8 cellular contexts compared by ENCODE assay signal in the genomic region with DNA sequence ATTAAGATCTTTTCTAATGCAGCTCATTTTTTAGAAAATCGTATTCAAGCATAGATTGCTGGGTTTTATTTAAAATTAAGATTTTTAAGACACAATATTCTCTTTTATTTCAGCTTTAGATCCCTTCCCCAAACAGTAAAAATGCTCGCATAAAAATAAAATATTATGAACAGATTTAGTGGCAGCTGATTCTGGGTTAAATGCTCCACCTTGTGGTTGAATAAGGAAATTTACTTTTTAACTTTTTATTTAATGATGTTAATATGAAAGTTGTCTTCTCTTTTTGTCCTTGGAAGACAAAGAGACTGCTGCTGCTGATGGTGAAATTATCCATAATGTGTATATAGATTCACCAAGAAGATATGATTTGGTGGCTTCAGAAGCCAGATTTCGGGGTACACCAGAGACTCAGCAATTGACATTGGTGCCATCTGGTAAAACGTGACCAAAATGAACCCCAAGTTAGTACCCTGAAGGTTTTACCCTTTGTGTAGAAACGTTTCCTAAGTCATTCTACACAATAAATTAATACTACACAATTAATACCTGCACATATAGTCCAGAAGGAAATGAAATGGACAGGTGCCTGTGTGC.
A peak's percentile ranks its signal among the peaks of the same experiment; 100 is the strongest.
DNase-seq lines count a peak whose midpoint lies in the region; ATAC-seq and TF ChIP-seq lines count a peak whose summit lies in the region.

No MANE protein-coding gene starts in this region.

- no peaks in the 10 kb centered on the region for H4K20me1 ChIP-seq in Karpas-422 (ENCODE audit: insufficient read depth, low read depth, low read length)

- no peak overlapping the region for H3K27ac ChIP-seq in Karpas-422 (ENCODE audit: low read length)
- no peak overlapping the region for H3K27ac ChIP-seq in liver (ENCODE audit: low read depth in 1 of 2, low read length in 2 of 2)

- H3K9ac ChIP-seq in Karpas-422 (ENCODE audit: low read length) = no peak overlapping the region
- no peak overlapping the region for H3K9ac ChIP-seq in adipocyte (ENCODE audit: low read length)
- no peak overlapping the region for H3K9ac ChIP-seq in liver (ENCODE audit: low read depth in 1 of 2, low read length in 2 of 2)

- no peaks in the 10 kb centered on the region for H3K9me2 ChIP-seq in Karpas-422 (replicated peaks; ENCODE audit: insufficient read depth, low read length)

- no peaks in the 10 kb centered on the region for H3K4me1 ChIP-seq in Karpas-422 (ENCODE audit: low read length)
- H3K4me1 ChIP-seq in adipocyte (ENCODE audit: control insufficient read depth, insufficient read depth, low read length) = peaks cover 5% of the 10 kb centered on the region
- H3K4me1 ChIP-seq in liver (ENCODE audit: control insufficient read depth in 4 of 4, insufficient read depth in 4 of 4, low read length in 3 of 4) = no peaks in the 10 kb centered on the region

- no peak overlapping the region for H2AFZ ChIP-seq in Karpas-422 (ENCODE audit: low read length)

- H3K4me2 ChIP-seq in Karpas-422 (ENCODE audit: low read depth, low read length, poor library complexity, severe bottlenecking) = no peak overlapping the region

- H3K9me3 ChIP-seq in Karpas-422 (ENCODE audit: low read length) (no peaks in the 10 kb centered on the region), adipocyte (ENCODE audit: control insufficient read depth, low read length) (no peaks in the 10 kb centered on the region), liver (ENCODE audit: control insufficient read depth in 4 of 4, low read length in 3 of 4) (no peaks in the 10 kb centered on the region)

- H3K36me3 ChIP-seq in Karpas-422 (ENCODE audit: insufficient read depth, low read length) (no peaks in the 10 kb centered on the region), adipocyte (ENCODE audit: control insufficient read depth, insufficient read depth, low read length, severe bottlenecking) (no peaks in the 10 kb centered on the region), liver (ENCODE audit: control insufficient read depth in 4 of 4, insufficient read depth in 3 of 4, low read depth in 1 of 4, low read length in 3 of 4) (no peaks in the 10 kb centered on the region)

- ATAC-seq in GM19351 (IDR thresholded peaks at IDR 0.05; ENCODE audit: unreplicated experiment) = no peak

- H3K4me3 ChIP-seq in Karpas-422 (ENCODE audit: low read length) (no peak overlapping the region), adipocyte (ENCODE audit: low read length) (no peak overlapping the region), liver (ENCODE audit: low read depth in 1 of 3, low read length in 3 of 3) (no peak overlapping the region)

- TF ChIP-seq RAD21 in liver (IDR thresholded peaks at IDR 0.05) = peak; percentile 73 to 76

- no peaks in the 10 kb centered on the region for H3K27me3 ChIP-seq in Karpas-422 (ENCODE audit: low read length)
- H3K27me3 ChIP-seq in adipocyte (replicated peaks; ENCODE audit: control insufficient read depth, insufficient read depth, low read length) = no peaks in the 10 kb centered on the region
- no peaks in the 10 kb centered on the region for H3K27me3 ChIP-seq in liver (ENCODE audit: control insufficient read depth in 4 of 4, insufficient read depth in 4 of 4, low read length in 3 of 4)

- DNase-seq in CD1c-positive myeloid dendritic cell (ENCODE audit: extremely low spot score) = peak; percentile 29
- peak; percentile 63 for DNase-seq in Karpas-422
- peak; percentile 69 for DNase-seq in adipocyte (ENCODE audit: low read depth)
- no peak for DNase-seq in putamen (ENCODE audit: low spot score)
- DNase-seq in HK-2 (ENCODE audit: unreplicated experiment) = no peak
- DNase-seq in islet precursor cell = no peak

- H3K79me2 ChIP-seq in Karpas-422 (ENCODE audit: low read length) = no peaks in the 10 kb centered on the region

- peak; percentile 41 for TF ChIP-seq CTCF in liver (IDR thresholded peaks at IDR 0.05; ENCODE audit: low read depth, low read length, missing input control)

- WGBS in liver = 16% methylated on average over 5 of the region's 5 CpGs

TF ChIP-seq in liver, 16 proteins besides CTCF, POLR2A, EP300 and RAD21:
- TF ChIP-seq, protein P1, sequence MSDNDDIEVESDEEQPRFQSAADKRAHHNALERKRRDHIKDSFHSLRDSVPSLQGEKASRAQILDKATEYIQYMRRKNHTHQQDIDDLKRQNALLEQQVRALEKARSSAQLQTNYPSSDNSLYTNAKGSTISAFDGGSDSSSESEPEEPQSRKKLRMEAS (IDR thresholded peaks at IDR 0.05) = no peak
- TF ChIP-seq, protein P2, sequence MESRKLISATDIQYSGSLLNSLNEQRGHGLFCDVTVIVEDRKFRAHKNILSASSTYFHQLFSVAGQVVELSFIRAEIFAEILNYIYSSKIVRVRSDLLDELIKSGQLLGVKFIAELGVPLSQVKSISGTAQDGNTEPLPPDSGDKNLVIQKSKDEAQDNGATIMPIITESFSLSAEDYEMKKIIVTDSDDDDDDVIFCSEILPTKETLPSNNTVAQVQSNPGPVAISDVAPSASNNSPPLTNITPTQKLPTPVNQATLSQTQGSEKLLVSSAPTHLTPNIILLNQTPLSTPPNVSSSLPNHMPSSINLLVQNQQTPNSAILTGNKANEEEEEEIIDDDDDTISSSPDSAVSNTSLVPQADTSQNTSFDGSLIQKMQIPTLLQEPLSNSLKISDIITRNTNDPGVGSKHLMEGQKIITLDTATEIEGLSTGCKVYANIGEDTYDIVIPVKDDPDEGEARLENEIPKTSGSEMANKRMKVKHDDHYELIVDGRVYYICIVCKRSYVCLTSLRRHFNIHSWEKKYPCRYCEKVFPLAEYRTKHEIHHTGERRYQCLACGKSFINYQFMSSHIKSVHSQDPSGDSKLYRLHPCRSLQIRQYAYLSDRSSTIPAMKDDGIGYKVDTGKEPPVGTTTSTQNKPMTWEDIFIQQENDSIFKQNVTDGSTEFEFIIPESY (IDR thresholded peaks at IDR 0.05) = no peak
- no peak for TF ChIP-seq HNF4A (conservative IDR thresholded peaks at IDR 0.05)
- TF ChIP-seq, protein P3, sequence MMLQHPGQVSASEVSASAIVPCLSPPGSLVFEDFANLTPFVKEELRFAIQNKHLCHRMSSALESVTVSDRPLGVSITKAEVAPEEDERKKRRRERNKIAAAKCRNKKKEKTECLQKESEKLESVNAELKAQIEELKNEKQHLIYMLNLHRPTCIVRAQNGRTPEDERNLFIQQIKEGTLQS (IDR thresholded peaks at IDR 0.05) = no peak

Comparison
In these comparisons a context has a peak if more than half of its experiments do, and no peak if none do; other contexts are left out.
1. DNase-seq: peak in CD1c-positive myeloid dendritic cell (single experiment), Karpas-422 (single experiment) and adipocyte (single experiment); none in putamen (single experiment), HK-2 (single experiment) and islet precursor cell (single experiment).